Comparison of ENCODE assay signal across 1 cellular context in the genomic region with DNA sequence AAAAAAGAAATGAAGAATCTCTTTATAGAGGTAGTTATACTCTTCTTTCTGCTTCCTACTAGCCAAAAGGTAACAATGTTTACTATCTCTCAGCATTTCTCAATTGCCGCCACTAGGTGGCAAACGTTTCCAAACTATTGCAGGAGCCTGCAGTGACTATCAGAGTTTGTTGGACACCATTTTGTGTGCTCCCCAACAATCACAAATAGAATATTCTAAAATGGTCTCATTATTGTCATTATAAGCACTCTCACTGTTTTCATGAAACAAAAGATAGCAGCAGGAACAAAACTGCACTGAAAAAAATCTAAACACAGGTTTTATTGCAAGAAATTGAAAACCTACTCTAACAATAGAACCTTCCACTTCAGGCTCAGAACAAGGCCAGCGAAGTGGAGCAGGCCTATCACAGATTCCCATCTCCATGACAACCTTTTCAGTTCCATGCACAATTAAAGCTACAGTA.
A peak's percentile ranks its signal among the peaks of the same experiment; 100 is the strongest.
TF ChIP-seq lines count a peak whose summit lies in the region.

No MANE protein-coding gene starts in this region.

TF ChIP-seq in H1, 55 proteins besides CTCF, POLR2A, EP300 and RAD21:
- TF ChIP-seq, protein P1, sequence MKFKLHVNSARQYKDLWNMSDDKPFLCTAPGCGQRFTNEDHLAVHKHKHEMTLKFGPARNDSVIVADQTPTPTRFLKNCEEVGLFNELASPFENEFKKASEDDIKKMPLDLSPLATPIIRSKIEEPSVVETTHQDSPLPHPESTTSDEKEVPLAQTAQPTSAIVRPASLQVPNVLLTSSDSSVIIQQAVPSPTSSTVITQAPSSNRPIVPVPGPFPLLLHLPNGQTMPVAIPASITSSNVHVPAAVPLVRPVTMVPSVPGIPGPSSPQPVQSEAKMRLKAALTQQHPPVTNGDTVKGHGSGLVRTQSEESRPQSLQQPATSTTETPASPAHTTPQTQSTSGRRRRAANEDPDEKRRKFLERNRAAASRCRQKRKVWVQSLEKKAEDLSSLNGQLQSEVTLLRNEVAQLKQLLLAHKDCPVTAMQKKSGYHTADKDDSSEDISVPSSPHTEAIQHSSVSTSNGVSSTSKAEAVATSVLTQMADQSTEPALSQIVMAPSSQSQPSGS (IDR thresholded peaks at IDR 0.05; ENCODE audit: low read length) = peak; percentile 54; the same call in 1 of the 2 replicates
- TF ChIP-seq, protein P2, sequence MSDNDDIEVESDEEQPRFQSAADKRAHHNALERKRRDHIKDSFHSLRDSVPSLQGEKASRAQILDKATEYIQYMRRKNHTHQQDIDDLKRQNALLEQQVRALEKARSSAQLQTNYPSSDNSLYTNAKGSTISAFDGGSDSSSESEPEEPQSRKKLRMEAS (IDR thresholded peaks at IDR 0.05) = no peak
- TF ChIP-seq YY1 (IDR thresholded peaks at IDR 0.05; ENCODE audit: low read depth, low read length) (peak; percentile 96), KDM5A (IDR thresholded peaks at IDR 0.05; ENCODE audit: low read length) (no peak), TEAD4 (IDR thresholded peaks at IDR 0.05; ENCODE audit: low read depth, low read length) (0 out of 2 replicates have a peak, but pooled peaks have one; percentile 27)
